Comparison of ENCODE assay signal across 22 cellular contexts in the genomic region with DNA sequence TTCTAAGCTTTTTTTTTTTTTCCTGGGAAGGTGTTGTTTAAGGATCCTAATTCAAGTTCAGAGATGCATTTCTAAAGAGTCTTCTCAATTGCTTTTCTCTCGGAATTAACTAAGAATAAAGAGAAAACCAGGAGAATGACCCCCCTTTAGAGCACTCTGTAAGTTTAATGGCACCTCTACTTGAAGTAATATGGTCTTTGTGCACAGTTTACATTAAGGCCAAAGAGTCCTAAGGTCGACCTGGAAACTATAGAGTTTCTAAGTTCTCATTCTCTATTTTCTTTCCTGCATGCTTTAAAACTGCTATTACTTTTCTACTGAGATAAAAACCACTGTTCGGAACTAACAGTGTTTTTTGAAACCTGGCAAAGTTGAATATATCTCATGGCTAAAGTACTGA.
DNase-seq lines count a peak whose midpoint lies in the region; ATAC-seq, FAIRE-seq and TF ChIP-seq lines count a peak whose summit lies in the region.
"Had no signal": no experiment of that assay in that cellular context is flagged by ENCODE, and none has a peak within 500 bp of the region (broad histone marks: within the 10 kb centered on the region; RNA-seq: fewer than 3 reads in every experiment).

No MANE protein-coding gene starts in this region.

- TF ChIP-seq RAD21 in HepG2 (CRISPR knock-in tag; IDR thresholded peaks at IDR 0.05), result no peak
- no peak for TF ChIP-seq RAD21 in H1 (IDR thresholded peaks at IDR 0.05 in 1 of 2, conservative IDR thresholded peaks at IDR 0.05 in 1 of 2; ENCODE audit: low read depth in 2 of 2, low read length in 2 of 2)

- no peak for FAIRE-seq in HepG2 (lab: Jason Lieb, UNC)
- no peak for FAIRE-seq in H1 (lab: Jason Lieb, UNC)
- FAIRE-seq: GM12878, GM19239 had no signal

- H3K18ac ChIP-seq in H1 (ENCODE audit: extremely low read depth, low read length), result no peak overlapping the region
- H3K18ac ChIP-seq in mesendoderm (ENCODE audit: low read length), result peak overlapping the region; percentile 28

- H3K9ac ChIP-seq in HepG2 (ENCODE audit: insufficient read depth, low read depth, low read length) (no peak overlapping the region), HUES64 (ENCODE audit: low read depth, low read length) (no peak overlapping the region), H1 (replicated peaks in 1 of 4; ENCODE audit: extremely low read depth in 1 of 4, low read depth in 3 of 4, low read length in 3 of 4) (no peak overlapping the region), mesendoderm (ENCODE audit: low read length) (no peak overlapping the region)
- H3K9ac ChIP-seq: BLaER1 had no signal

- no peaks in the 10 kb centered on the region for H4K20me1 ChIP-seq in HepG2 (ENCODE audit: insufficient read depth, low read length)
- H4K20me1 ChIP-seq in H1 (replicated peaks in 1 of 2; ENCODE audit: control insufficient read depth in 1 of 2, insufficient read depth in 2 of 2, low read length in 2 of 2), result no peaks in the 10 kb centered on the region
- H4K20me1 ChIP-seq in OCI-LY7 (ENCODE audit: insufficient read depth, low read length), result no peaks in the 10 kb centered on the region
- H4K20me1 ChIP-seq: BLaER1 had no signal

- ATAC-seq in HepG2 (no peak), right lobe of liver (no peak)
- ATAC-seq: CD8-positive, alpha-beta T cell; GM12878 had no signal

- peaks cover 54% of the 10 kb centered on the region for H3K9me3 ChIP-seq in HepG2 (ENCODE audit: low read length)
- H3K9me3 ChIP-seq in right lobe of liver, result no peaks in the 10 kb centered on the region
- H3K9me3 ChIP-seq in HUES64 (ENCODE audit: insufficient read depth, low read depth, low read length), result peaks cover 12% of the 10 kb centered on the region
- peaks cover 7 to 9% of the 10 kb centered on the region in 2 experiments for H3K9me3 ChIP-seq in H1 (ENCODE audit: insufficient read depth in 2 of 2, low read depth in 1 of 2, low read length in 1 of 2)
- 0 out of 2 replicates have a peak, but pooled peaks cover 4% of the 10 kb centered on the region for H3K9me3 ChIP-seq in OCI-LY7 (ENCODE audit: low read length)
- H3K9me3 ChIP-seq: Caco-2 had no signal

- H3K4me2 ChIP-seq in HepG2 (ENCODE audit: low read depth, low read length) (no peak overlapping the region), H1 (ENCODE audit: insufficient read depth in 1 of 2, low read depth in 2 of 2, low read length in 2 of 2) (0 out of 4 replicates have a peak overlapping the region, but pooled peaks of 1 of the 2 experiments have one; percentile 17), mesendoderm (ENCODE audit: low read length) (no peak overlapping the region), OCI-LY7 (ENCODE audit: low read length) (no peak overlapping the region)
- H3K4me2 ChIP-seq: BLaER1 had no signal

- CTCF ChIA-PET in HepG2 (lab: Yijun Ruan, JAX; ENCODE audit: low intra/inter-chr PET ratio, low total read pairs) (no interaction called here), H1 (lab: Charles Lee; ENCODE audit: partially characterized antibody) (no interaction called here), OCI-LY7 (lab: Charles Lee; ENCODE audit: unreplicated experiment) (no interaction called here)

- H3K23me2 ChIP-seq in H1 (ENCODE audit: low read depth, low read length), result no peaks in the 10 kb centered on the region

- H3K4me1 ChIP-seq in HepG2 (ENCODE audit: insufficient read depth, low read length), result no peaks in the 10 kb centered on the region
- no peaks in the 10 kb centered on the region for H3K4me1 ChIP-seq in right lobe of liver
- peaks cover 39% of the 10 kb centered on the region for H3K4me1 ChIP-seq in HUES64 (ENCODE audit: insufficient read depth, low read length)
- peaks cover 0 to 5% (median 3%) of the 10 kb centered on the region in 4 experiments; a peak in 4 of 7 replicates for H3K4me1 ChIP-seq in H1 (replicated peaks in 1 of 4; ENCODE audit: control insufficient read depth in 3 of 4, insufficient read depth in 4 of 4, low read length in 3 of 4)
- peaks cover 2% of the 10 kb centered on the region for H3K4me1 ChIP-seq in mesendoderm (ENCODE audit: control insufficient read depth, low read depth, low read length)
- H3K4me1 ChIP-seq in OCI-LY7 (ENCODE audit: insufficient read depth, low read length, poor library complexity, severe bottlenecking), result no peaks in the 10 kb centered on the region
- H3K4me1 ChIP-seq: BLaER1, Caco-2 had no signal

- H3K9me2 ChIP-seq in OCI-LY7 (ENCODE audit: insufficient read depth, low read length), result no peaks in the 10 kb centered on the region

- H2BK15ac ChIP-seq in H1 (ENCODE audit: low read length) (no peak overlapping the region), mesendoderm (replicated peaks; ENCODE audit: low read depth) (no peak overlapping the region)

- no peak overlapping the region for H4K91ac ChIP-seq in H1 (replicated peaks; ENCODE audit: insufficient read length, low read length)

- H3K4me3 ChIP-seq in HepG2 (replicated peaks in 1 of 3; ENCODE audit: insufficient read depth in 1 of 3, low read depth in 2 of 3, low read length in 3 of 3) (no peak overlapping the region), right lobe of liver (no peak overlapping the region), HUES64 (ENCODE audit: low read length) (no peak overlapping the region), H1 (ENCODE audit: extremely low read depth in 1 of 4, insufficient read depth in 2 of 4, low read depth in 3 of 4, low read length in 4 of 4) (peak overlapping the region in 1 of 4 experiments; percentile 30; a peak in 1 of 8 replicates), mesendoderm (ENCODE audit: low read length) (no peak overlapping the region), OCI-LY7 (ENCODE audit: low read depth, low read length, poor library complexity, severe bottlenecking) (no peak overlapping the region)
- H3K4me3 ChIP-seq: BLaER1, GM12878 had no signal

- no peak overlapping the region for H4K5ac ChIP-seq in H1 (ENCODE audit: insufficient read length, low read depth, low read length)
- H4K5ac ChIP-seq in mesendoderm (ENCODE audit: low read length), result no peak overlapping the region

- H2BK12ac ChIP-seq in H1 (ENCODE audit: low read depth, low read length), result no peak overlapping the region; the same call in 1 of the 2 replicates

- WGBS in HepG2 (ENCODE audit: low lambda C conversion rate), result 0% methylated on average over 3 of the region's 3 CpGs
- 37% methylated on average over 3 of the region's 3 CpGs for WGBS in right lobe of liver (ENCODE audit: insufficient coverage, low coverage, low lambda C conversion rate, missing lambda C conversion rate)
- WGBS in HUES64, result 57% methylated on average over 3 of the region's 3 CpGs
- WGBS in H1 (ENCODE audit: extremely low coverage in 1 of 2, insufficient coverage in 1 of 2, insufficient read length in 1 of 2, insufficient replicate concordance in 2 of 2, low coverage in 1 of 2, low lambda C conversion rate in 2 of 2, missing lambda C conversion rate in 1 of 2), 2 experiments, result 46% methylated on average over 3 of the region's 3 CpGs; no CpG with 5 or more reads in 1 of the 2 experiments
- WGBS in mesendoderm (ENCODE audit: extremely low coverage, insufficient coverage, low lambda C conversion rate), result no CpG with 5 or more reads among the region's 3 CpGs

- DNase-seq in HepG2 (ENCODE audit: low spot score) (no peak), right lobe of liver (no peak), H1 (ENCODE audit: low read depth in 1 of 2, low spot score in 2 of 2) (no peak), mesendoderm (no peak), OCI-LY7 (ENCODE audit: low spot score) (no peak), iPS-NIHi11 (ENCODE audit: low spot score) (no peak)
- no peak for DNase-seq in stimulated activated naive CD4-positive, alpha-beta T cell (lab: John Stamatoyannopoulos, UW)
- DNase-seq: Caco-2; CD4-positive, CD25-positive, alpha-beta regulatory T cell; CD8-positive, alpha-beta T cell; DMS153; EL; GDM1; GOT3; H7; HCEC 1CT had no signal

- H4K8ac ChIP-seq in H1 (ENCODE audit: extremely low read depth, insufficient read depth, low read length) (no peak overlapping the region), mesendoderm (ENCODE audit: low read depth, low read length) (no peak overlapping the region)

- H2AK5ac ChIP-seq in H1 (ENCODE audit: low read depth, low read length) (no peak overlapping the region), mesendoderm (ENCODE audit: low read length) (no peak overlapping the region)

- H3K79me1 ChIP-seq in H1 (ENCODE audit: low read depth, low read length) (no peaks in the 10 kb centered on the region), mesendoderm (ENCODE audit: low read length) (no peaks in the 10 kb centered on the region)

- in situ Hi-C loops in HepG2 (cut with HindIII; ENCODE audit: extremely low pct_ligation_motif_present, low pct_unique_long_range_greater_than_20kb), result no loop called here

- TF ChIP-seq POLR2A in HepG2 (IDR thresholded peaks at IDR 0.05; ENCODE audit: insufficient read depth in 1 of 2, low read depth in 2 of 2, low read length in 2 of 2) (no peak), right lobe of liver (IDR thresholded peaks at IDR 0.05) (no peak), H1 (IDR thresholded peaks at IDR 0.05; ENCODE audit: control extremely low read depth in 1 of 2, low read depth in 2 of 2, low read length in 2 of 2) (no peak)

- intact Hi-C loops in HepG2 (cut with micrococcal nuclease; ENCODE audit: unreplicated experiment) (no loop called here), right lobe of liver (cut with DNase I) (no loop called here), OCI-LY7 (cut with micrococcal nuclease; ENCODE audit: unreplicated experiment) (no loop called here)

- no peak for TF ChIP-seq EP300 in HepG2 (IDR thresholded peaks at IDR 0.05; ENCODE audit: low read depth in 2 of 2, low read length in 2 of 2)
- TF ChIP-seq EP300 in HepG2 (CRISPR knock-in tag; IDR thresholded peaks at IDR 0.05; ENCODE audit: borderline replicate concordance), result no peak
- TF ChIP-seq EP300 in H1 (IDR thresholded peaks at IDR 0.05; ENCODE audit: borderline replicate concordance in 1 of 2, low read depth in 2 of 2, low read length in 2 of 2), result no peak

- H2BK120ac ChIP-seq in H1 (replicated peaks; ENCODE audit: low read depth, low read length) (no peak overlapping the region), mesendoderm (ENCODE audit: low read depth, low read length) (no peak overlapping the region)

- H2AFZ ChIP-seq in HepG2 (ENCODE audit: low read length), result no peak overlapping the region
- no peak overlapping the region for H2AFZ ChIP-seq in H1 (ENCODE audit: low read length)
- H2AFZ ChIP-seq in OCI-LY7 (ENCODE audit: low read length), result no peak overlapping the region

- no peaks in the 10 kb centered on the region for H3K36me3 ChIP-seq in HepG2 (replicated peaks in 1 of 2; ENCODE audit: control insufficient read depth in 1 of 2, insufficient read depth in 2 of 2, low read length in 2 of 2)
- no peaks in the 10 kb centered on the region for H3K36me3 ChIP-seq in right lobe of liver
- H3K36me3 ChIP-seq in HUES64 (ENCODE audit: insufficient read depth, low read length), result no peaks in the 10 kb centered on the region
- H3K36me3 ChIP-seq in H1 (ENCODE audit: control insufficient read depth in 2 of 4, insufficient read depth in 4 of 4, low read length in 3 of 4), result peaks cover 0 to 6% (median 0%) of the 10 kb centered on the region in 4 experiments; a peak in 2 of 8 replicates
- H3K36me3 ChIP-seq in mesendoderm (ENCODE audit: control insufficient read depth, insufficient read depth, low read length), result no peaks in the 10 kb centered on the region
- no peaks in the 10 kb centered on the region for H3K36me3 ChIP-seq in OCI-LY7 (ENCODE audit: insufficient read depth, low read length)
- H3K36me3 ChIP-seq: BLaER1 had no signal

- BruUV-seq in HepG2 (replicated peaks; lab: Mats Ljungman, UMichigan) (no TSS peak), OCI-LY7 (replicated peaks; lab: Mats Ljungman, UMichigan) (no TSS peak)

- H3K56ac ChIP-seq in H1 (replicated peaks; ENCODE audit: insufficient read length, low read depth, low read length) (no peak overlapping the region), mesendoderm (ENCODE audit: low read length) (no peak overlapping the region)

- H3K79me2 ChIP-seq in HepG2 (ENCODE audit: insufficient read depth, low read length), result no peaks in the 10 kb centered on the region
- H3K79me2 ChIP-seq in H1 (ENCODE audit: control insufficient read depth in 1 of 2, insufficient read depth in 2 of 2, low read length in 2 of 2), result no peaks in the 10 kb centered on the region
- no peaks in the 10 kb centered on the region for H3K79me2 ChIP-seq in mesendoderm (ENCODE audit: control insufficient read depth, insufficient read depth, low read length)
- H3K79me2 ChIP-seq in OCI-LY7 (ENCODE audit: insufficient read depth, low read depth, low read length), result no peaks in the 10 kb centered on the region

- POLR2A ChIA-PET in HepG2 (lab: Yijun Ruan, JAX) (no interaction called here), H1 (lab: Charles Lee; ENCODE audit: partially characterized antibody) (interaction anchor here (0.7 to 2.0 kb wide), 2 partner anchors 11 to 12 kb away, joined by 3 to 4 read pairs; no protein-coding TSS in a partner anchor), OCI-LY7 (lab: Charles Lee) (interaction anchor here (0.6 to 1.4 kb wide), 2 partner anchors 11 kb away, joined by 3 to 4 read pairs; no protein-coding TSS in a partner anchor)

- no peak overlapping the region for H3K14ac ChIP-seq in H1 (ENCODE audit: insufficient read length)

- H2BK20ac ChIP-seq in H1 (ENCODE audit: low read length), result no peak overlapping the region

- H3K23ac ChIP-seq in H1 (ENCODE audit: insufficient read length) (no peak overlapping the region), mesendoderm (ENCODE audit: low read length) (no peak overlapping the region)

- TF ChIP-seq CTCF in HepG2 (CRISPR knock-in tag; IDR thresholded peaks at IDR 0.05), result no peak
- no peak for TF ChIP-seq CTCF in right lobe of liver (IDR thresholded peaks at IDR 0.05)
- TF ChIP-seq CTCF in H1 (IDR thresholded peaks at IDR 0.05; ENCODE audit: control extremely low read depth in 1 of 3, insufficient read depth in 1 of 3, low read depth in 1 of 3, low read length in 3 of 3), result no peak
- no peak for TF ChIP-seq CTCF in OCI-LY7 (conservative IDR thresholded peaks at IDR 0.05; ENCODE audit: low read length)

- H3K4ac ChIP-seq in H1 (replicated peaks; ENCODE audit: insufficient read length, low read depth, low read length) (no peak overlapping the region), mesendoderm (ENCODE audit: low read depth, low read length) (no peak overlapping the region)

- H2BK5ac ChIP-seq in H1 (ENCODE audit: low read depth, low read length), result no peak overlapping the region
- H2BK5ac ChIP-seq in mesendoderm (ENCODE audit: low read length), result no peak overlapping the region

- H3K27ac ChIP-seq in HepG2 (ENCODE audit: extremely low read length, insufficient read depth, low read length) (no peak overlapping the region), right lobe of liver (no peak overlapping the region), HUES64 (ENCODE audit: low read depth, low read length) (peak overlapping the region; percentile 36; the same call in 1 of the 2 replicates), H1 (ENCODE audit: low read depth, low read length) (no peak overlapping the region), mesendoderm (ENCODE audit: low read depth, low read length) (no peak overlapping the region), OCI-LY7 (ENCODE audit: low read depth, low read length, poor library complexity, severe bottlenecking) (no peak overlapping the region)
- H3K27ac ChIP-seq: 22Rv1, BLaER1, C4-2B had no signal

- H3K27me3 ChIP-seq in HepG2 (ENCODE audit: control insufficient read depth in 1 of 2, insufficient read depth in 2 of 2, low read length in 2 of 2), result no peaks in the 10 kb centered on the region
- H3K27me3 ChIP-seq in right lobe of liver, result no peaks in the 10 kb centered on the region
- H3K27me3 ChIP-seq in HUES64 (ENCODE audit: insufficient read depth, low read length), result no peaks in the 10 kb centered on the region
- no peaks in the 10 kb centered on the region for H3K27me3 ChIP-seq in H1 (replicated peaks in 1 of 4; ENCODE audit: control insufficient read depth in 3 of 4, extremely low read depth in 1 of 4, insufficient read depth in 3 of 4, low read length in 3 of 4)
- H3K27me3 ChIP-seq in mesendoderm (ENCODE audit: insufficient read depth, low read length, poor library complexity), result no peaks in the 10 kb centered on the region
- H3K27me3 ChIP-seq: BLaER1 had no signal
